Comparison of ENCODE assay signal across 8 cellular contexts in the genomic region with DNA sequence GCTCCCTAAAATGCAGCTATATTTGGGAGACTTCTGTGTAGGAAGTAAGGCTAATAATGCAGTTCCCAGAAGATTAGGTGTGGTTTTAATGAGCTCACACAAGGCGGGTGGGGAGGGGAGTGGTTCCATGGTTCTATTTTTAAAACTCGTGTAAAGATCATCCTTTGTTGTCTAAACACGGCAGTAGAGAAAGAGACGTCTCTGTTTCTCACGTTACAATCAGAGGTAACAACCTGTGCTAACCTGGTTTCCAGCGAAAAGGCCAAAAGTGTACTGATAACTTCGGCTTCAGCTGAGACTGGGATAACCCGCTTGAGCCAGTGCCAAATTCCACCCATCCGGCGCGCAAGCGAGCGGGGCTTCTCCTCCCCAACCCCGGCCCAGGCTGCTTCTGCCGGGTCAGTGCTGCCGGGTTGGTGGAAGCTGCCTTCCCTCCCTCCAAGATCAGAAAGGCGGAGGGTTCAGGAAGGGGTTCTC. TPM values are rescaled to one million over a fixed set of nuclear protein-coding genes. Genes with fewer than 3 reads are reported as not detected.
A peak's percentile ranks its signal among the peaks of the same experiment; 100 is the strongest.
DNase-seq lines count a peak whose midpoint lies in the region; ATAC-seq, FAIRE-seq and TF ChIP-seq lines count a peak whose summit lies in the region.

No MANE protein-coding gene starts in this region.

- WGBS in spleen, 5 donors, result 57 to 71% (median 62%) methylated on average over 17 of the region's 17 CpGs

- no peak for TF ChIP-seq POLR2A in HCT116 (IDR thresholded peaks at IDR 0.05; ENCODE audit: borderline replicate concordance, extremely low read depth, insufficient read depth, insufficient read length)
- TF ChIP-seq POLR2A in spleen (IDR thresholded peaks at IDR 0.05), result no peak

- DNase-seq in HCT116 (ENCODE audit: low read depth, low spot score) (no peak), kidney (peak; percentile 85), spleen (peak; percentile 81), NCI-H2227 (lab: John Stamatoyannopoulos, UW; ENCODE audit: unreplicated experiment) (no peak), NCI-H2196 treated with DMSO at 0.1 percent for 48 hours (lab: John Stamatoyannopoulos, UW; ENCODE audit: unreplicated experiment) (no peak), KG1 (lab: John Stamatoyannopoulos, UW) (no peak)
- no peak for DNase-seq in activated CD8-positive, alpha-beta T cell treated with anti-CD3 and anti-CD28 coated beads, Interleukin-2, amount 10 ng/mL, durations not matched to agents 7 days and 5 days

- H3K9me3 ChIP-seq in HCT116 (ENCODE audit: control insufficient read depth in 1 of 2, insufficient read depth in 1 of 2, low read depth in 1 of 2, low read length in 2 of 2) (no peaks in the 10 kb centered on the region), kidney (ENCODE audit: control insufficient read depth in 1 of 2, low read length in 2 of 2) (no peaks in the 10 kb centered on the region), spleen (no peaks in the 10 kb centered on the region)

- H3K9ac ChIP-seq in HCT116 (ENCODE audit: low read length) (peak overlapping the region; percentile 28; the same call in 1 of the 2 replicates), kidney (ENCODE audit: low read length in 2 of 2) (peak overlapping the region in 1 of 2 donors; percentile 52)

- H3K27me3 ChIP-seq in HCT116 (ENCODE audit: insufficient read depth, low read length) (no peaks in the 10 kb centered on the region), spleen (replicated peaks in 1 of 7) (no peaks in the 10 kb centered on the region)

- POLR2A ChIA-PET in HCT116 (lab: Charles Lee), result interaction anchor here (1.1 kb wide), 1 partner anchor 9 kb away, joined by 3 read pairs; no protein-coding TSS in a partner anchor
- POLR2A ChIA-PET in activated CD8-positive, alpha-beta T cell treated with anti-CD3 and anti-CD28 coated beads, Interleukin-2, amount 10 ng/mL, durations not matched to agents 7 days and 5 days (lab: Charles Lee), result interaction anchor here (0.6 kb wide), 1 partner anchor 13 kb away, joined by 3 read pairs; no protein-coding TSS in a partner anchor

- CTCF ChIA-PET in HCT116 (lab: Charles Lee), result interaction anchor here (1.4 to 1.5 kb wide), 2 partner anchors 18 to 39 kb away, joined by 3 to 6 read pairs; no protein-coding TSS in a partner anchor
- CTCF ChIA-PET in activated CD8-positive, alpha-beta T cell treated with anti-CD3 and anti-CD28 coated beads, Interleukin-2, amount 10 ng/mL, durations not matched to agents 7 days and 5 days (lab: Charles Lee), result interaction anchor here (1.0 to 2.7 kb wide), 4 partner anchors 17 to 160 kb away, joined by 4 to 9 read pairs (median 6); no protein-coding TSS in a partner anchor

- H3K4me3 Mint-ChIP-seq in activated CD8-positive, alpha-beta T cell treated with anti-CD3 and anti-CD28 coated beads, Interleukin-2, amount 10 ng/mL, durations not matched to agents 7 days and 5 days, result peak overlapping the region; percentile 32

- ATAC-seq in HCT116, result no peak
- no peak for ATAC-seq in activated CD8-positive, alpha-beta T cell treated with anti-CD3 and anti-CD28 coated beads, Interleukin-2, amount 10 ng/mL, durations not matched to agents 7 days and 5 days
- no peak for ATAC-seq in GM19452 (IDR thresholded peaks at IDR 0.05; ENCODE audit: unreplicated experiment)

- TF ChIP-seq CTCF in HCT116 (IDR thresholded peaks at IDR 0.05 in 2 of 3, conservative IDR thresholded peaks at IDR 0.05 in 1 of 3; ENCODE audit: borderline replicate concordance in 1 of 3, insufficient read depth in 1 of 3, low read depth in 2 of 3, low read length in 2 of 3) (no peak), kidney (IDR thresholded peaks at IDR 0.05; ENCODE audit: borderline replicate concordance, extremely low read depth, insufficient read depth) (no peak), spleen (IDR thresholded peaks at IDR 0.05 in 8 of 11, conservative IDR thresholded peaks at IDR 0.05 in 3 of 11) (no peak)

- BruUV-seq in HCT116 (replicated peaks; lab: Mats Ljungman, UMichigan), result no TSS peak

- no peaks in the 10 kb centered on the region for H3K9me3 Mint-ChIP-seq in activated CD8-positive, alpha-beta T cell treated with anti-CD3 and anti-CD28 coated beads, Interleukin-2, amount 10 ng/mL, durations not matched to agents 7 days and 5 days (ENCODE audit: insufficient read depth)

- H3K4me1 ChIP-seq in HCT116 (ENCODE audit: control insufficient read depth in 1 of 2, insufficient read depth in 2 of 2, low read length in 2 of 2) (peaks cover 19 to 46% of the 10 kb centered on the region in 2 experiments), kidney (ENCODE audit: control insufficient read depth in 1 of 2, insufficient read depth in 1 of 2, low read depth in 1 of 2, low read length in 2 of 2) (peaks cover 0 to 18% of the 10 kb centered on the region in 2 donors), spleen (peaks cover 18 to 81% (median 59%) of the 10 kb centered on the region in 6 donors)

- H3K27ac ChIP-seq in HCT116 (ENCODE audit: low read depth, low read length) (0 out of 2 replicates have a peak overlapping the region, but pooled peaks have one; percentile 3), kidney (ENCODE audit: low read depth in 2 of 2, low read length in 2 of 2) (peak overlapping the region in 1 of 2 donors; percentile 32), spleen (peak overlapping the region in 5 of 8 donors; percentile 33 to 100 (median 57))

- H3K4me3 ChIP-seq in HCT116 (replicated peaks in 1 of 2; ENCODE audit: low read depth in 1 of 2, low read length in 2 of 2) (peak overlapping the region; percentile 19 to 37), kidney (ENCODE audit: low read length in 2 of 2) (peak overlapping the region; percentile 5 to 36), spleen (no peak overlapping the region)

- H3K36me3 Mint-ChIP-seq in activated CD8-positive, alpha-beta T cell treated with anti-CD3 and anti-CD28 coated beads, Interleukin-2, amount 10 ng/mL, durations not matched to agents 7 days and 5 days (ENCODE audit: low read depth), result peaks cover 14% of the 10 kb centered on the region

- no peaks in the 10 kb centered on the region for H3K27me3 Mint-ChIP-seq in activated CD8-positive, alpha-beta T cell treated with anti-CD3 and anti-CD28 coated beads, Interleukin-2, amount 10 ng/mL, durations not matched to agents 7 days and 5 days (ENCODE audit: low read depth)

- peak overlapping the region; percentile 98 for H3K4me2 ChIP-seq in HCT116 (ENCODE audit: low read length)

- no peaks in the 10 kb centered on the region for H4K20me1 ChIP-seq in HCT116 (ENCODE audit: insufficient read depth)

- H3K79me2 ChIP-seq in HCT116 (ENCODE audit: insufficient read depth, low read length), result no peaks in the 10 kb centered on the region

- no peaks in the 10 kb centered on the region for H3K9me2 ChIP-seq in HCT116 (ENCODE audit: insufficient read depth)

- peak overlapping the region; percentile 20 for H3K27ac Mint-ChIP-seq in activated CD8-positive, alpha-beta T cell treated with anti-CD3 and anti-CD28 coated beads, Interleukin-2, amount 10 ng/mL, durations not matched to agents 7 days and 5 days

- H3K36me3 ChIP-seq in HCT116 (ENCODE audit: control insufficient read depth in 1 of 2, insufficient read depth in 2 of 2, low read length in 2 of 2) (no peaks in the 10 kb centered on the region), kidney (ENCODE audit: control insufficient read depth in 1 of 2, insufficient read depth in 2 of 2, low read length in 2 of 2) (no peaks in the 10 kb centered on the region), spleen (no peaks in the 10 kb centered on the region)

- FAIRE-seq in kidney (lab: Jason Lieb, UNC), result no peak

- peak overlapping the region; percentile 95 for H2AFZ ChIP-seq in HCT116 (ENCODE audit: low read depth, low read length, poor library complexity, severe bottlenecking)

- intact Hi-C loops in HCT116 (cut with micrococcal nuclease), result no loop called here
- intact Hi-C loops in kidney (cut with DNase I), result no loop called here
- intact Hi-C loops in spleen (cut with DNase I; ENCODE audit: low total_unique reads), result loop anchor here (10.0 kb wide), 1 partner anchor 93 kb away; no protein-coding TSS in a partner anchor

- H3K4me1 Mint-ChIP-seq in activated CD8-positive, alpha-beta T cell treated with anti-CD3 and anti-CD28 coated beads, Interleukin-2, amount 10 ng/mL, durations not matched to agents 7 days and 5 days (ENCODE audit: low read depth), result peaks cover 56% of the 10 kb centered on the region

- RAD21 ChIA-PET in HCT116 (lab: Charles Lee; ENCODE audit: low non-redundant PET in 1 of 2, low total read pairs in 2 of 2, uncharacterized antibody in 2 of 2, unreplicated experiment in 2 of 2), result interaction anchor here (0.5 to 0.7 kb wide), 2 partner anchors 32 to 35 kb away, joined by 3 read pairs; no protein-coding TSS in a partner anchor

- no peak for TF ChIP-seq RAD21 in HCT116 (IDR thresholded peaks at IDR 0.05; ENCODE audit: low read depth)

TF ChIP-seq in HCT116, 20 proteins besides CTCF, POLR2A, EP300 and RAD21 (continues in another document):
- TF ChIP-seq EZH2phosphoT487 (IDR thresholded peaks at IDR 0.05; ENCODE audit: borderline replicate concordance) (no peak), EZH2 (IDR thresholded peaks at IDR 0.05) (no peak)

RNA-seq across cellular contexts. Expression of a gene that starts 2.5 kb away (rescaled TPM):
- total RNA-seq in HCT116 (2021; ENCODE audit: unreplicated experiment), result 4.5 TPM
- polyA plus RNA-seq in HCT116 (2012), result 3.5 and 6.0 TPM in 2 replicates
- total RNA-seq in activated CD8-positive, alpha-beta T cell treated with anti-CD3 and anti-CD28 coated beads, Interleukin-2, amount 10 ng/mL, durations not matched to agents 7 days and 5 days, result 10 to 100 TPM; 26.0 to 27.7 TPM
- total RNA-seq in kidney, result 41.6 TPM
- 6.7 TPM for polyA plus RNA-seq in kidney (ENCODE audit: insufficient read depth, low read depth, low replicate concordance)
- total RNA-seq in spleen, result 10 to 100 TPM; 36.2 to 84.3 (median 61.8) TPM
- 10 to 100 TPM; 24.8 to 38.1 (median 28.5) TPM for polyA plus RNA-seq in spleen

Comparison
In these comparisons a context has a peak if more than half of its experiments do, and no peak if none do; other contexts are left out.
1. DNase-seq: peak in kidney (single experiment) and spleen (single experiment); none in HCT116 (single experiment), activated CD8-positive, alpha-beta T cell treated with anti-CD3 and anti-CD28 coated beads, Interleukin-2, amount 10 ng/mL, durations not matched to agents 7 days and 5 days (single experiment), NCI-H2227 (single experiment), NCI-H2196 treated with DMSO at 0.1 percent for 48 hours (single experiment) and KG1 (single experiment).
2. H3K4me3 ChIP-seq: peak in HCT116 (2 of 2) and kidney (2 of 2); none in spleen (0 of 8).